In genomic region chr1:93846929-93847810, GRCh38 we compare ENCODE assay signal across 8 cellular contexts. TPM values are rescaled to one million over a fixed set of nuclear protein-coding genes. Genes with fewer than 3 reads are reported as not detected.
DNase-seq lines count a peak whose midpoint lies in the region; ATAC-seq and TF ChIP-seq lines count a peak whose summit lies in the region.

No MANE protein-coding gene starts in this region.

- peaks cover 14% of the 10 kb centered on the region for H3K4me1 ChIP-seq in rectal smooth muscle tissue (ENCODE audit: control insufficient read depth, insufficient read depth, low read length)
- peaks cover 20% of the 10 kb centered on the region for H3K4me1 ChIP-seq in vagina

- H3K27ac ChIP-seq in rectal smooth muscle tissue (ENCODE audit: low read depth, low read length) (peak overlapping the region; percentile 96), vagina (peak overlapping the region; percentile 97)

- intact Hi-C loops in vagina (cut with DNase I), result loop anchor here (10.0 kb wide), 2 partner anchors 222 to 412 kb away; no protein-coding TSS in a partner anchor

- DNase-seq in NCI-H1694 treated with DMSO at 0.1 percent for 48 hours (lab: John Stamatoyannopoulos, UW) (peak; percentile 88), T-helper 2 cell (peak; percentile 78 to 94 (median 83)), anterior cingulate cortex (lab: John Stamatoyannopoulos, UW) (peak in 57 of 58 donors; percentile 10 to 90 (median 76)), hepatic stellate cell (ENCODE audit: low spot score) (peak; percentile 78), vagina (ENCODE audit: extremely low spot score in 2 of 2) (peak in 1 of 2 donors; percentile 94)

- H3K9ac ChIP-seq in rectal smooth muscle tissue (ENCODE audit: low read length), result peak overlapping the region; percentile 95

- H3K27me3 ChIP-seq in rectal smooth muscle tissue (ENCODE audit: control insufficient read depth, insufficient read depth, low read length) (no peaks in the 10 kb centered on the region), vagina (no peaks in the 10 kb centered on the region)

- H3K36me3 ChIP-seq in rectal smooth muscle tissue (ENCODE audit: control insufficient read depth, insufficient read depth, low read length), result no peaks in the 10 kb centered on the region
- H3K36me3 ChIP-seq in vagina, result no peaks in the 10 kb centered on the region

- TF ChIP-seq POLR2A in vagina (IDR thresholded peaks at IDR 0.05), result peak in 1 of 2 donors; percentile 48

- H3K9me3 ChIP-seq in vagina, result no peaks in the 10 kb centered on the region

- no peak for TF ChIP-seq CTCF in vagina (IDR thresholded peaks at IDR 0.05)

- ATAC-seq in GM18499 (IDR thresholded peaks at IDR 0.05; ENCODE audit: insufficient read depth, unreplicated experiment) (peak; percentile 52), HG02943 (IDR thresholded peaks at IDR 0.05; ENCODE audit: low read depth, unreplicated experiment) (peak; percentile 72)

- peak overlapping the region; percentile 96 for H3K4me3 ChIP-seq in rectal smooth muscle tissue (ENCODE audit: low read length)
- H3K4me3 ChIP-seq in vagina, result peak overlapping the region; percentile 76 to 82

RNA-seq across cellular contexts. Expression of gene DNTTIP2, which starts 31.8 kb away (rescaled TPM):
- total RNA-seq in vagina, result 23.6 TPM
